Comparison of ENCODE assay signal across 1 cellular context in genomic region chr6:80004199-80005072, GRCh38.
A peak's percentile ranks its signal among the peaks of the same experiment; 100 is the strongest.
TF ChIP-seq lines count a peak whose summit lies in the region.

TSS of gene TTK (plus strand) at chr6:80004649. CDS start at chr6:80005844, 1,195 bp downstream.

TF ChIP-seq in K562, 482 proteins besides CTCF, POLR2A, EP300 and RAD21 (continued from another document and continues in another):
- no peak for TF ChIP-seq ZNF79 (CRISPR knock-in tag; IDR thresholded peaks at IDR 0.05; ENCODE audit: low read depth)
- no peak for TF ChIP-seq DIDO1 (tag; IDR thresholded peaks at IDR 0.05; ENCODE audit: low read depth)
- TF ChIP-seq VEZF1 (CRISPR knock-in tag; IDR thresholded peaks at IDR 0.05): peak; percentile 86
- peak in 1 of 2 experiments; percentile 57; a peak in 1 of 4 replicates for TF ChIP-seq MAZ (CRISPR knock-in tag; conservative IDR thresholded peaks at IDR 0.05 in 1 of 2, IDR thresholded peaks at IDR 0.05 in 1 of 2)
- TF ChIP-seq NBN (IDR thresholded peaks at IDR 0.05; ENCODE audit: low read depth): peak; percentile 75; the same call in 1 of the 2 replicates
- peak; percentile 10 for TF ChIP-seq TAF9B (IDR thresholded peaks at IDR 0.05; ENCODE audit: partially characterized antibody)
- peak; percentile 56 for TF ChIP-seq BRD9 (IDR thresholded peaks at IDR 0.05; ENCODE audit: low read depth, partially characterized antibody)
- TF ChIP-seq CBX1 (IDR thresholded peaks at IDR 0.05; ENCODE audit: low read depth): peak; percentile 29; the same call in 1 of the 2 replicates
- TF ChIP-seq SPI1 (IDR thresholded peaks at IDR 0.05; ENCODE audit: borderline replicate concordance, low read depth, low read length): no peak; the same call in 1 of the 2 replicates
- peak; percentile 18; the same call in 1 of the 2 replicates for TF ChIP-seq ATF1 (CRISPR knock-in tag; IDR thresholded peaks at IDR 0.05)
- peak; percentile 95 for TF ChIP-seq ATF1 (tag; IDR thresholded peaks at IDR 0.05)
- no peak for TF ChIP-seq HMG20B (CRISPR knock-in tag; IDR thresholded peaks at IDR 0.05)
- 0 out of 2 replicates have a peak, but pooled peaks have one; percentile 39 for TF ChIP-seq HDAC2 (IDR thresholded peaks at IDR 0.05)
- TF ChIP-seq FOXJ2 (tag; IDR thresholded peaks at IDR 0.05): 0 out of 2 replicates have a peak, but pooled peaks have one; percentile 39
- peak; percentile 62 to 72; a peak in 2 of 4 replicates for TF ChIP-seq FOXK2 (conservative IDR thresholded peaks at IDR 0.05 in 1 of 2, IDR thresholded peaks at IDR 0.05 in 1 of 2; ENCODE audit: low read depth in 2 of 2)
- peak; percentile 87 for TF ChIP-seq GMEB1 (CRISPR knock-in tag; IDR thresholded peaks at IDR 0.05)
- TF ChIP-seq ZBTB49 (CRISPR knock-in tag; IDR thresholded peaks at IDR 0.05; ENCODE audit: borderline replicate concordance): 0 out of 2 replicates have a peak, but pooled peaks have one; percentile 53
- peak; percentile 64 for TF ChIP-seq ZBTB12 (CRISPR knock-in tag; IDR thresholded peaks at IDR 0.05)
- TF ChIP-seq GABPB1 (CRISPR knock-in tag; IDR thresholded peaks at IDR 0.05): peak; percentile 76
- peak; percentile 98 for TF ChIP-seq EP400 (IDR thresholded peaks at IDR 0.05)
- no peak for TF ChIP-seq HCFC1 (IDR thresholded peaks at IDR 0.05; ENCODE audit: low read depth, low read length)
- TF ChIP-seq CREM (IDR thresholded peaks at IDR 0.05; ENCODE audit: low read depth): peak; percentile 90
- peak; percentile 7 for TF ChIP-seq TAF1 (IDR thresholded peaks at IDR 0.05; ENCODE audit: control insufficient read depth, extremely low read depth, insufficient read depth, low read length, severe bottlenecking)
- 0 out of 2 replicates have a peak, but pooled peaks have one; percentile 45 for TF ChIP-seq ZBTB7A (IDR thresholded peaks at IDR 0.05; ENCODE audit: borderline replicate concordance, control insufficient read depth, low read depth, low read length)
- TF ChIP-seq MECOM (CRISPR knock-in tag; IDR thresholded peaks at IDR 0.05): no peak
- TF ChIP-seq ZNF75A (CRISPR knock-in tag; IDR thresholded peaks at IDR 0.05): no peak
- peak; percentile 74 for TF ChIP-seq POLR2AphosphoS5 (IDR thresholded peaks at IDR 0.05; ENCODE audit: control insufficient read depth, insufficient read depth, low read depth, low read length)
- TF ChIP-seq HOXB6 (CRISPR knock-in tag; IDR thresholded peaks at IDR 0.05; ENCODE audit: borderline replicate concordance): no peak
- peak; percentile 68; the same call in 1 of the 2 replicates for TF ChIP-seq POLR2H (tag; IDR thresholded peaks at IDR 0.05; ENCODE audit: low read depth)
- 0 out of 2 replicates have a peak, but pooled peaks have one; percentile 30 for TF ChIP-seq AFF4 (CRISPR knock-in tag; IDR thresholded peaks at IDR 0.05)
- no peak for TF ChIP-seq KLF16 (IDR thresholded peaks at IDR 0.05)
- no peak for TF ChIP-seq AFF1 (IDR thresholded peaks at IDR 0.05; ENCODE audit: low read depth in 1 of 2, partially characterized antibody in 2 of 2)
- TF ChIP-seq HDAC1 (IDR thresholded peaks at IDR 0.05): peak in 1 of 2 experiments; percentile 98; a peak in 3 of 4 replicates
- no peak for TF ChIP-seq TCF7L2 (IDR thresholded peaks at IDR 0.05; ENCODE audit: low read depth, low read length)
- TF ChIP-seq ELF1 (tag; IDR thresholded peaks at IDR 0.05): peak; percentile 73; the same call in 1 of the 2 replicates
- peak; percentile 66 for TF ChIP-seq MXI1 (IDR thresholded peaks at IDR 0.05; ENCODE audit: low read depth, low read length)
- peak; percentile 41 for TF ChIP-seq E2F6 (IDR thresholded peaks at IDR 0.05; ENCODE audit: borderline replicate concordance in 1 of 2, extremely low read depth in 1 of 2, insufficient read depth in 1 of 2, insufficient read length in 1 of 2, low read depth in 1 of 2, low read length in 1 of 2, poor library complexity in 1 of 2, severe bottlenecking in 1 of 2)
- peak; percentile 93 for TF ChIP-seq RBFOX2 (IDR thresholded peaks at IDR 0.05; ENCODE audit: low read depth, low read length)
- TF ChIP-seq CEBPB (tag; IDR thresholded peaks at IDR 0.05): no peak
- TF ChIP-seq SAFB2 (IDR thresholded peaks at IDR 0.05; ENCODE audit: borderline replicate concordance, low read depth, low read length, severe bottlenecking): no peak
- no peak; the same call in 1 of the 2 replicates for TF ChIP-seq SMAD4 (CRISPR knock-in tag; conservative IDR thresholded peaks at IDR 0.05)
- TF ChIP-seq CREB1 (IDR thresholded peaks at IDR 0.05): peak; percentile 86
- TF ChIP-seq CREB1 (CRISPR knock-in tag; IDR thresholded peaks at IDR 0.05): peak; percentile 88
- no peak for TF ChIP-seq GATA2 (CRISPR knock-in tag; IDR thresholded peaks at IDR 0.05)
- peak; percentile 83 for TF ChIP-seq CREB3L1 (IDR thresholded peaks at IDR 0.05; ENCODE audit: borderline replicate concordance, low read depth)
- peak; percentile 45; the same call in 1 of the 2 replicates for TF ChIP-seq CHD2 (IDR thresholded peaks at IDR 0.05; ENCODE audit: low read depth, low read length)
